ENCODE assay signal across 19 cellular contexts in the genomic region with DNA sequence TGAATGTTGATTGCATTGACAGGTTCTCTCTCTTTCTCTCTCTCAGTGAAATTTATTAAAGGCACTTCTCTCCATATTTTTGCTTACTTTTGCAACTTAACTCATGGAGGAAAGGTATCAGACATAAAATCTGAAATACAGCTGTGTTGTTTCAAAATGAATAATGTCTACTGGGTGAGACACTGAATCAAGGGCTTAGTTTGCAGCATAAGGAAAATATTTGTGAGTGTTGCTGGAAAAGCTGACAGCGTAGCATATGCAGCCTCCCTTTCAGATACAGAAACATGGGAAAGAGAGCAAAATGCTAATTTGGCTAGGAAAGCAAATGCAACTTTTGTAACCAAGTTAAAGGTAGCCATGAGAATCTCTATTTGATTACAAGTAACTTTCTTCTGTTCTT.
A peak's percentile ranks its signal among the peaks of the same experiment; 100 is the strongest.
DNase-seq lines count a peak whose midpoint lies in the region; ATAC-seq and TF ChIP-seq lines count a peak whose summit lies in the region.
"Had no signal": no experiment of that assay in that cellular context is flagged by ENCODE, and none has a peak within 500 bp of the region (broad histone marks: within the 10 kb centered on the region; RNA-seq: fewer than 3 reads in every experiment).

No MANE protein-coding gene starts in this region.

- WGBS in IMR-90 (ENCODE audit: extremely low coverage in 2 of 2, insufficient read length in 1 of 2), 2 experiments = no CpG with 5 or more reads among the region's 1 CpG
- 8% methylated on average over 1 of the region's 1 CpG for WGBS in smooth muscle cell (ENCODE audit: low lambda C conversion rate)
- WGBS in gastroesophageal sphincter (ENCODE audit: low coverage in 1 of 2), 2 donors = 9 to 33% methylated on average over 1 of the region's 1 CpG

- POLR2A ChIA-PET in IMR-90 (lab: Charles Lee; ENCODE audit: unreplicated experiment) = no interaction called here

- no peak overlapping the region for H3K56ac ChIP-seq in IMR-90 (ENCODE audit: extremely low read depth, insufficient read depth, low read length)

- H3K14ac ChIP-seq in IMR-90 (replicated peaks; ENCODE audit: low read depth, low read length) = no peak overlapping the region; the same call in 1 of the 2 replicates

- no peak for TF ChIP-seq CTCF in IMR-90 (conservative IDR thresholded peaks at IDR 0.05; ENCODE audit: low read depth, low read length)
- TF ChIP-seq CTCF in smooth muscle cell (IDR thresholded peaks at IDR 0.05; ENCODE audit: borderline replicate concordance, insufficient read depth, poor library complexity, severe bottlenecking) = no peak
- no peak for TF ChIP-seq CTCF in gastroesophageal sphincter (IDR thresholded peaks at IDR 0.05)

- in situ Hi-C loops in IMR-90 (cut with MboI; ENCODE audit: low sequenced_read_pairs) = no loop called here

- H3K4me2 ChIP-seq in IMR-90 (ENCODE audit: low read depth, low read length) = peak overlapping the region; percentile 22
- H3K4me2 ChIP-seq in smooth muscle cell = peak overlapping the region; percentile 83

- H3K9me1 ChIP-seq in IMR-90 (ENCODE audit: insufficient read depth, low read length) = no peaks in the 10 kb centered on the region

- H3K36me3 ChIP-seq in IMR-90 (ENCODE audit: control insufficient read depth, insufficient read depth, low read length) = no peaks in the 10 kb centered on the region
- H3K36me3 ChIP-seq in smooth muscle cell (ENCODE audit: low read depth) = no peaks in the 10 kb centered on the region
- no peaks in the 10 kb centered on the region for H3K36me3 ChIP-seq in gastroesophageal sphincter

- no peaks in the 10 kb centered on the region for H3K27me3 ChIP-seq in IMR-90 (ENCODE audit: control insufficient read depth, insufficient read depth, low read length)
- H3K27me3 ChIP-seq in smooth muscle cell (ENCODE audit: low read depth) = no peaks in the 10 kb centered on the region
- H3K27me3 ChIP-seq in gastroesophageal sphincter = no peaks in the 10 kb centered on the region

- H4K20me1 ChIP-seq in IMR-90 (ENCODE audit: insufficient read depth, low read length) (no peaks in the 10 kb centered on the region), smooth muscle cell (ENCODE audit: low read depth) (no peaks in the 10 kb centered on the region)

- no peak overlapping the region for H2AK5ac ChIP-seq in IMR-90 (ENCODE audit: low read depth, low read length)

- no peak overlapping the region for H3K9ac ChIP-seq in IMR-90 (ENCODE audit: low read depth, low read length)
- H3K9ac ChIP-seq in smooth muscle cell (ENCODE audit: low read depth) = peak overlapping the region; percentile 47

- peak; percentile 47 for DNase-seq in IMR-90
- peak; percentile 34 for DNase-seq in dedifferentiated amniotic fluid mesenchymal stem cell (ENCODE audit: extremely low spot score)
- peak; percentile 22 for DNase-seq in iris pigment epithelial cell (ENCODE audit: low read depth)
- DNase-seq in smooth muscle cell (lab: John Stamatoyannopoulos, UW; ENCODE audit: unreplicated experiment) = no peak
- no peak for DNase-seq in CD1c-positive myeloid dendritic cell (ENCODE audit: extremely low spot score)
- no peak for DNase-seq in globus pallidus (ENCODE audit: low spot score)
- DNase-seq: AML-193; CD4-positive, alpha-beta T cell; DMS79 treated with DMSO at 0.1 percent for 48 hours; GDM1; NCI-H1048; NCI-H2107; NCI-H226; NCI-H526; NK-92 treated with Interleukin-12 subunit alpha and Interleukin-12 subunit beta, amount 100 ng/mL, for 24 hours; OCI-M1 had no signal

- TF ChIP-seq RAD21 in IMR-90 (IDR thresholded peaks at IDR 0.05; ENCODE audit: low read length) = no peak

- H2AFZ ChIP-seq in IMR-90 (replicated peaks; ENCODE audit: low read length, poor library complexity) (no peak overlapping the region), smooth muscle cell (ENCODE audit: low read depth) (peak overlapping the region; percentile 68)

- H3K9me3 ChIP-seq in IMR-90 (ENCODE audit: control insufficient read depth, insufficient read depth, low read length) (peaks cover 10% of the 10 kb centered on the region), smooth muscle cell (replicated peaks; ENCODE audit: low read depth) (peaks cover 14% of the 10 kb centered on the region), gastroesophageal sphincter (peaks cover 0 to 8% (median 3%) of the 10 kb centered on the region in 3 donors)

- TF ChIP-seq EP300 in gastroesophageal sphincter (IDR thresholded peaks at IDR 0.05) = no peak

- CTCF ChIA-PET in IMR-90 (lab: Yijun Ruan, JAX) = no interaction called here

- peak; percentile 48; the same call in 1 of the 2 replicates for ATAC-seq in IMR-90 (ENCODE audit: low read depth)
- ATAC-seq in gastroesophageal sphincter = no peak
- no peak for ATAC-seq in GM18873 (IDR thresholded peaks at IDR 0.05; ENCODE audit: low FRiP score, unreplicated experiment)

- H4K5ac ChIP-seq in IMR-90 (ENCODE audit: low read depth, low read length) = no peak overlapping the region

- BruUV-seq in IMR-90 (replicated peaks; lab: Mats Ljungman, UMichigan) = no TSS peak

- no peak overlapping the region for H2BK15ac ChIP-seq in IMR-90 (ENCODE audit: low read depth, low read length)

- no peak overlapping the region for H3K23ac ChIP-seq in IMR-90 (ENCODE audit: low read depth, low read length)

- dilution Hi-C loops in IMR-90 (cut with HindIII; ENCODE audit: low sequenced_read_pairs, unreplicated experiment) = no loop called here

- intact Hi-C loops in IMR-90 (cut with micrococcal nuclease) = no loop called here

- no peak overlapping the region for H4K91ac ChIP-seq in IMR-90 (ENCODE audit: insufficient read depth, low read depth, low read length)

- no peak overlapping the region for H2BK5ac ChIP-seq in IMR-90 (ENCODE audit: low read depth, low read length, poor library complexity, severe bottlenecking)

- H3K79me2 ChIP-seq in smooth muscle cell (ENCODE audit: low read depth) = peaks cover 29% of the 10 kb centered on the region

- H2AK9ac ChIP-seq in IMR-90 (replicated peaks; ENCODE audit: low read depth, low read length, poor library complexity) = no peak overlapping the region

- peaks cover 3% of the 10 kb centered on the region for H3F3A ChIP-seq in smooth muscle cell (ENCODE audit: low read depth)

- no peaks in the 10 kb centered on the region for H3K79me1 ChIP-seq in IMR-90 (ENCODE audit: low read depth in 1 of 2, low read length in 2 of 2)

- H3K4me1 ChIP-seq in IMR-90 (ENCODE audit: control insufficient read depth, insufficient read depth, low read length) (peaks cover 2% of the 10 kb centered on the region), smooth muscle cell (ENCODE audit: low read depth) (peaks cover 20% of the 10 kb centered on the region), gastroesophageal sphincter (peaks cover 6 to 38% (median 7%) of the 10 kb centered on the region in 3 donors)

- no peak overlapping the region for H3K4me3 ChIP-seq in IMR-90 (ENCODE audit: insufficient read depth, low read depth, low read length)
- peak overlapping the region; percentile 21 for H3K4me3 ChIP-seq in smooth muscle cell
- no peak overlapping the region for H3K4me3 ChIP-seq in gastroesophageal sphincter

- TF ChIP-seq POLR2A in IMR-90 (IDR thresholded peaks at IDR 0.05; ENCODE audit: low read depth, low read length) (no peak), gastroesophageal sphincter (IDR thresholded peaks at IDR 0.05) (no peak)

- H3K27ac ChIP-seq in IMR-90 (ENCODE audit: insufficient read depth, low read length) = no peak overlapping the region; the same call in 1 of the 2 replicates
- peak overlapping the region; percentile 93 for H3K27ac ChIP-seq in smooth muscle cell (ENCODE audit: low read depth)
- no peak overlapping the region for H3K27ac ChIP-seq in gastroesophageal sphincter
- H3K27ac ChIP-seq: RWPE1 had no signal

- no peak overlapping the region for H3K4ac ChIP-seq in IMR-90 (ENCODE audit: low read depth, low read length)

- H3K18ac ChIP-seq in IMR-90 (ENCODE audit: low read depth, low read length) = peak overlapping the region; percentile 23; the same call in 1 of the 2 replicates

- H2BK20ac ChIP-seq in IMR-90 (ENCODE audit: low read depth, low read length) = no peak overlapping the region; the same call in 1 of the 2 replicates

- no peak overlapping the region for H4K8ac ChIP-seq in IMR-90 (ENCODE audit: low read depth in 2 of 2, low read length in 2 of 2)

- H2BK120ac ChIP-seq in IMR-90 (ENCODE audit: low read depth, low read length) = no peak overlapping the region

TF ChIP-seq in IMR-90, 13 proteins besides CTCF, POLR2A, EP300 and RAD21:
- no peak for TF ChIP-seq MXI1 (IDR thresholded peaks at IDR 0.05; ENCODE audit: borderline replicate concordance, low read depth, low read length)
- TF ChIP-seq CEBPB (IDR thresholded peaks at IDR 0.05; ENCODE audit: low read depth, low read length) = no peak
- no peak for TF ChIP-seq RFX5 (IDR thresholded peaks at IDR 0.05; ENCODE audit: low read depth, low read length)
- TF ChIP-seq SMC3 (IDR thresholded peaks at IDR 0.05; ENCODE audit: low read depth, low read length) = no peak
- TF ChIP-seq MAZ (IDR thresholded peaks at IDR 0.05; ENCODE audit: borderline replicate concordance, low read depth, low read length) = no peak
- no peak for TF ChIP-seq FOS (IDR thresholded peaks at IDR 0.05; ENCODE audit: low read depth, low read length)
- TF ChIP-seq BHLHE40 (IDR thresholded peaks at IDR 0.05; ENCODE audit: low read depth, low read length) = no peak
- TF ChIP-seq MAFK (IDR thresholded peaks at IDR 0.05; ENCODE audit: low read depth, low read length) = no peak
- no peak for TF ChIP-seq CHD1 (IDR thresholded peaks at IDR 0.05; ENCODE audit: low read depth, low read length)
- TF ChIP-seq, protein P1, sequence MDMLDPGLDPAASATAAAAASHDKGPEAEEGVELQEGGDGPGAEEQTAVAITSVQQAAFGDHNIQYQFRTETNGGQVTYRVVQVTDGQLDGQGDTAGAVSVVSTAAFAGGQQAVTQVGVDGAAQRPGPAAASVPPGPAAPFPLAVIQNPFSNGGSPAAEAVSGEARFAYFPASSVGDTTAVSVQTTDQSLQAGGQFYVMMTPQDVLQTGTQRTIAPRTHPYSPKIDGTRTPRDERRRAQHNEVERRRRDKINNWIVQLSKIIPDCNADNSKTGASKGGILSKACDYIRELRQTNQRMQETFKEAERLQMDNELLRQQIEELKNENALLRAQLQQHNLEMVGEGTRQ (IDR thresholded peaks at IDR 0.05; ENCODE audit: low read depth, low read length) = no peak
- no peak for TF ChIP-seq RCOR1 (IDR thresholded peaks at IDR 0.05; ENCODE audit: insufficient replicate concordance, low read length)
- TF ChIP-seq, protein P2, sequence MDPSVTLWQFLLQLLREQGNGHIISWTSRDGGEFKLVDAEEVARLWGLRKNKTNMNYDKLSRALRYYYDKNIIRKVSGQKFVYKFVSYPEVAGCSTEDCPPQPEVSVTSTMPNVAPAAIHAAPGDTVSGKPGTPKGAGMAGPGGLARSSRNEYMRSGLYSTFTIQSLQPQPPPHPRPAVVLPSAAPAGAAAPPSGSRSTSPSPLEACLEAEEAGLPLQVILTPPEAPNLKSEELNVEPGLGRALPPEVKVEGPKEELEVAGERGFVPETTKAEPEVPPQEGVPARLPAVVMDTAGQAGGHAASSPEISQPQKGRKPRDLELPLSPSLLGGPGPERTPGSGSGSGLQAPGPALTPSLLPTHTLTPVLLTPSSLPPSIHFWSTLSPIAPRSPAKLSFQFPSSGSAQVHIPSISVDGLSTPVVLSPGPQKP (IDR thresholded peaks at IDR 0.05; ENCODE audit: borderline replicate concordance, low read depth, low read length) = no peak
- TF ChIP-seq NFE2L2 (IDR thresholded peaks at IDR 0.05; ENCODE audit: low read depth, low read length) = no peak

Comparison
In these comparisons a context has a peak if more than half of its experiments do, and no peak if none do; other contexts are left out.
1. DNase-seq: peak in IMR-90 (single experiment), dedifferentiated amniotic fluid mesenchymal stem cell (single experiment) and iris pigment epithelial cell (single experiment); none in smooth muscle cell (single experiment), CD1c-positive myeloid dendritic cell (single experiment) and globus pallidus (single experiment).